In genomic region chr17:41665566-41666335, GRCh38 we compare ENCODE assay signal across 1 cellular context.
TF ChIP-seq lines count a peak whose summit lies in the region.

No MANE protein-coding gene starts in this region.

TF ChIP-seq in HepG2, 621 proteins besides CTCF, POLR2A, EP300 and RAD21 (continued from another document and continues in another):
- TF ChIP-seq RERE (CRISPR knock-in tag; IDR thresholded peaks at IDR 0.05; ENCODE audit: low read depth) (peak; percentile 25; the same call in 1 of the 2 replicates), NFYB (CRISPR knock-in tag; IDR thresholded peaks at IDR 0.05) (no peak; the same call in 1 of the 2 replicates), ZHX1 (CRISPR knock-in tag; IDR thresholded peaks at IDR 0.05; ENCODE audit: low read depth) (no peak), MNT (IDR thresholded peaks at IDR 0.05) (no peak), ZNF207 (IDR thresholded peaks at IDR 0.05; ENCODE audit: borderline replicate concordance) (no peak), ATF6 (CRISPR knock-in tag; conservative IDR thresholded peaks at IDR 0.05) (peak; percentile 49; the same call in 1 of the 2 replicates), DMTF1 (CRISPR knock-in tag; IDR thresholded peaks at IDR 0.05) (no peak), NFKB2 (CRISPR knock-in tag; IDR thresholded peaks at IDR 0.05; ENCODE audit: borderline replicate concordance) (peak; percentile 35; the same call in 1 of the 2 replicates), FOXA1 (IDR thresholded peaks at IDR 0.05) (no peak), FOXA1 (CRISPR knock-in tag; IDR thresholded peaks at IDR 0.05) (peak; percentile 6; the same call in 1 of the 2 replicates), HHEX (CRISPR knock-in tag; IDR thresholded peaks at IDR 0.05) (no peak), USF2 (IDR thresholded peaks at IDR 0.05; ENCODE audit: low read depth, low read length) (no peak), USF2 (CRISPR knock-in tag; IDR thresholded peaks at IDR 0.05; ENCODE audit: borderline replicate concordance) (no peak), PCBP2 (optimal IDR thresholded peaks at IDR 0.05; ENCODE audit: low read depth, low read length, poor library complexity, severe bottlenecking) (no peak), ZNF556 (CRISPR knock-in tag; IDR thresholded peaks at IDR 0.05; ENCODE audit: borderline replicate concordance) (no peak; the same call in 1 of the 2 replicates), ETV6 (CRISPR knock-in tag; conservative IDR thresholded peaks at IDR 0.05) (no peak), ZNF276 (CRISPR knock-in tag; IDR thresholded peaks at IDR 0.05; ENCODE audit: low read depth) (peak; percentile 55; the same call in 1 of the 2 replicates), ZBTB37 (CRISPR knock-in tag; IDR thresholded peaks at IDR 0.05) (no peak), ARID3A (IDR thresholded peaks at IDR 0.05; ENCODE audit: low read depth, low read length) (no peak), SMARCC2 (IDR thresholded peaks at IDR 0.05) (no peak), RFX5 (IDR thresholded peaks at IDR 0.05; ENCODE audit: low read depth, low read length) (no peak), POLR2AphosphoS5 (IDR thresholded peaks at IDR 0.05; ENCODE audit: low read depth, low read length) (peak; percentile 53), ISL2 (CRISPR knock-in tag; IDR thresholded peaks at IDR 0.05) (no peak), NFE2 (CRISPR knock-in tag; IDR thresholded peaks at IDR 0.05) (no peak; the same call in 1 of the 2 replicates), ZNF431 (CRISPR knock-in tag; IDR thresholded peaks at IDR 0.05; ENCODE audit: borderline replicate concordance, low read depth) (no peak), DPF2 (CRISPR knock-in tag; IDR thresholded peaks at IDR 0.05; ENCODE audit: borderline replicate concordance, low read depth) (no peak), HNF1B (CRISPR knock-in tag; IDR thresholded peaks at IDR 0.05) (peak; percentile 49)
